ENCODE assay signal across 8 cellular contexts in genomic region chr7:90345548-90346319, GRCh38. TPM values are rescaled to one million over a fixed set of nuclear protein-coding genes. Genes with fewer than 3 reads are reported as not detected.
DNase-seq lines count a peak whose midpoint lies in the region; ATAC-seq, FAIRE-seq and TF ChIP-seq lines count a peak whose summit lies in the region.

No MANE protein-coding gene starts in this region.

- H3K4me3 Mint-ChIP-seq in stimulated activated memory B cell treated with anti-CD40 and anti-IgM and Interleukin-4, amounts not matched to agents 10 μg/mL and 1 μg/mL and 100 μg/mL, for 72 hours = peak overlapping the region; percentile 92

- peak overlapping the region; percentile 63 for H3K4me2 ChIP-seq in A549

- no peaks in the 10 kb centered on the region for H3K27me3 ChIP-seq in kidney epithelial cell (ENCODE audit: control insufficient read depth, insufficient read depth, low read length)

- 20% methylated on average over 19 of the region's 19 CpGs for WGBS in A549 (ENCODE audit: missing lambda C conversion rate)

- H3K27me3 Mint-ChIP-seq in stimulated activated memory B cell treated with anti-CD40 and anti-IgM and Interleukin-4, amounts not matched to agents 10 μg/mL and 1 μg/mL and 100 μg/mL, for 72 hours = no peaks in the 10 kb centered on the region

- H3K4me1 ChIP-seq in A549 = peaks cover 3% of the 10 kb centered on the region; the same call in 1 of the 3 replicates

- ATAC-seq in A549 (peak; percentile 48 to 58; a peak in 5 of 6 replicates), HG02852 (IDR thresholded peaks at IDR 0.05; ENCODE audit: unreplicated experiment) (peak; percentile 20)
- ATAC-seq in stimulated activated memory B cell treated with anti-CD40 and anti-IgM and Interleukin-4, amounts not matched to agents 10 μg/mL and 1 μg/mL and 100 μg/mL, for 72 hours = peak; percentile 2

- H3K4me3 ChIP-seq in A549 (peak overlapping the region; percentile 62), GM12864 (ENCODE audit: low read depth, low read length) (peak overlapping the region; percentile 79), cardiac fibroblast (replicated peaks in 1 of 2; ENCODE audit: low read depth in 2 of 2, low read length in 2 of 2) (peak overlapping the region; percentile 88 to 93), kidney epithelial cell (ENCODE audit: low read depth, low read length) (peak overlapping the region; percentile 83)

- POLR2A ChIA-PET in A549 (lab: Yijun Ruan, JAX) = interaction anchor here (0.5 to 1.4 kb wide), 6 partner anchors 9 to 152 kb away, joined by 3 to 7 read pairs (median 3); partner anchors contain the start of gene CLDN12

- H3K27ac Mint-ChIP-seq in stimulated activated memory B cell treated with anti-CD40 and anti-IgM and Interleukin-4, amounts not matched to agents 10 μg/mL and 1 μg/mL and 100 μg/mL, for 72 hours = peak overlapping the region; percentile 99

- H3K27ac ChIP-seq in A549 = peak overlapping the region; percentile 84 to 90

- DNase-seq in A549 (ENCODE audit: low read depth in 1 of 2, low spot score in 1 of 2) (peak in 1 of 2 experiments; percentile 27), GM12864 (ENCODE audit: low read depth) (no peak), NOMO-1 (lab: John Stamatoyannopoulos, UW; ENCODE audit: unreplicated experiment in 2 of 2) (peak; percentile 32 to 86), cardiac fibroblast (ENCODE audit: low read depth in 2 of 2) (peak; percentile 44 to 61), kidney epithelial cell (ENCODE audit: low read depth) (no peak), GM20000 (ENCODE audit: low spot score) (no peak)

- peaks cover 20% of the 10 kb centered on the region for H3K4me1 Mint-ChIP-seq in stimulated activated memory B cell treated with anti-CD40 and anti-IgM and Interleukin-4, amounts not matched to agents 10 μg/mL and 1 μg/mL and 100 μg/mL, for 72 hours

- no peak for FAIRE-seq in A549 (lab: Jason Lieb, UNC)

- no peak for TF ChIP-seq EP300 in A549 (IDR thresholded peaks at IDR 0.05)

- peaks cover 19% of the 10 kb centered on the region for H3K36me3 Mint-ChIP-seq in stimulated activated memory B cell treated with anti-CD40 and anti-IgM and Interleukin-4, amounts not matched to agents 10 μg/mL and 1 μg/mL and 100 μg/mL, for 72 hours

- no peaks in the 10 kb centered on the region for H3K36me3 ChIP-seq in kidney epithelial cell (ENCODE audit: control insufficient read depth, insufficient read depth, low read length)

- TF ChIP-seq CTCF in A549 (IDR thresholded peaks at IDR 0.05) (no peak), GM12864 (IDR thresholded peaks at IDR 0.05; ENCODE audit: low read depth, low read length, missing control alignments) (no peak), cardiac fibroblast (IDR thresholded peaks at IDR 0.05; ENCODE audit: low read depth, low read length) (no peak), kidney epithelial cell (IDR thresholded peaks at IDR 0.05; ENCODE audit: insufficient read depth, low read length, poor library complexity, severe bottlenecking) (no peak), GM20000 (IDR thresholded peaks at IDR 0.05; ENCODE audit: extremely low read depth, missing control alignments) (no peak)

- no peak for TF ChIP-seq RAD21 in A549 (conservative IDR thresholded peaks at IDR 0.05 in 1 of 2, IDR thresholded peaks at IDR 0.05 in 1 of 2)

- H3K9me3 Mint-ChIP-seq in stimulated activated memory B cell treated with anti-CD40 and anti-IgM and Interleukin-4, amounts not matched to agents 10 μg/mL and 1 μg/mL and 100 μg/mL, for 72 hours = peaks cover 5% of the 10 kb centered on the region

- no peak for TF ChIP-seq POLR2A in A549 (IDR thresholded peaks at IDR 0.05; ENCODE audit: low read length)

- H3K9me3 ChIP-seq in A549 = no peaks in the 10 kb centered on the region

- CTCF ChIA-PET in A549 (lab: Yijun Ruan, JAX) = interaction anchor here (0.6 to 3.0 kb wide), 15 partner anchors 9 to 192 kb away, joined by 3 to 9 read pairs (median 3); partner anchors contain the start of gene STEAP1

TF ChIP-seq in A549, 52 proteins besides CTCF, POLR2A, EP300 and RAD21:
- no peak for TF ChIP-seq SREBF2 (IDR thresholded peaks at IDR 0.05)
- no peak for TF ChIP-seq EHMT2 (IDR thresholded peaks at IDR 0.05; ENCODE audit: low read depth)

RNA-seq across cellular contexts. Expression of gene GTPBP10, which starts 0.8 kb away (rescaled TPM):
- 39.6 and 54.9 TPM in 2 replicates for polyA plus RNA-seq in A549 (2011; rRNA removed)
- 6.1 and 8.4 TPM in 2 replicates for polyA plus RNA-seq in A549 (2012; cell fraction: cytosol; rRNA removed)
- polyA plus RNA-seq in A549 (2012; cell fraction: nucleus; rRNA removed) = 2.9 and 5.4 TPM in 2 replicates
- 16.5 to 18.3 TPM (median 18.0 TPM) in 3 replicates for polyA plus RNA-seq in A549 (2017; fragmentation: RNase III; extraction: RNeasy Plus Mini Kit Qiagen cat#74134 plus additional on column Dnase treatment)
- polyA minus RNA-seq in A549 (2011; rRNA and poly(A)+ RNA removed) = 10.7 and 14.1 TPM in 2 replicates
- 11.9 and 16.0 TPM in 2 replicates for total RNA-seq in kidney epithelial cell

RNA-seq across cellular contexts. Expression of gene FAM237B, which starts 24.6 kb away (rescaled TPM):
- not detected in 2 replicates for polyA plus RNA-seq in A549 (2011; rRNA removed)
- not detected in 2 replicates for polyA plus RNA-seq in A549 (2012; cell fraction: cytosol; rRNA removed)
- polyA plus RNA-seq in A549 (2012; cell fraction: nucleus; rRNA removed) = not detected in 2 replicates
- not detected in 3 replicates for polyA plus RNA-seq in A549 (2017; fragmentation: RNase III; extraction: RNeasy Plus Mini Kit Qiagen cat#74134 plus additional on column Dnase treatment)
- not detected in 2 replicates for polyA minus RNA-seq in A549 (2011; rRNA and poly(A)+ RNA removed)
- total RNA-seq in kidney epithelial cell = not detected in 2 replicates

RNA-seq across cellular contexts. Expression of gene CLDN12, which starts 57.5 kb away (rescaled TPM):
- polyA plus RNA-seq in A549 (2011; rRNA removed) = 51.3 and 71.7 TPM in 2 replicates
- 27.0 and 28.7 TPM in 2 replicates for polyA plus RNA-seq in A549 (2012; cell fraction: cytosol; rRNA removed)
- polyA plus RNA-seq in A549 (2012; cell fraction: nucleus; rRNA removed) = 41.1 and 41.7 TPM in 2 replicates
- 16.6 to 19.9 TPM (median 17.8 TPM) in 3 replicates for polyA plus RNA-seq in A549 (2017; fragmentation: RNase III; extraction: RNeasy Plus Mini Kit Qiagen cat#74134 plus additional on column Dnase treatment)
- 138 and 190 TPM in 2 replicates for polyA minus RNA-seq in A549 (2011; rRNA and poly(A)+ RNA removed)
- 62.7 and 63.3 TPM in 2 replicates for total RNA-seq in kidney epithelial cell

Comparison
In these comparisons a context has a peak if more than half of its experiments do, and no peak if none do; other contexts are left out.
1. ATAC-seq: peak in every context shown above with its lines; median percentile 53 in A549; 20 in HG02852; 2 in stimulated activated memory B cell treated with anti-CD40 and anti-IgM and Interleukin-4, amounts not matched to agents 10 μg/mL and 1 μg/mL and 100 μg/mL, for 72 hours.
2. DNase-seq: peak in NOMO-1 (2 of 2) and cardiac fibroblast (2 of 2); none in GM12864 (single experiment), kidney epithelial cell (single experiment) and GM20000 (single experiment).
3. Peak in every context shown above with its lines, with median percentiles within 50 percentile points of each other: H3K4me3 ChIP-seq.